In the genomic region with DNA sequence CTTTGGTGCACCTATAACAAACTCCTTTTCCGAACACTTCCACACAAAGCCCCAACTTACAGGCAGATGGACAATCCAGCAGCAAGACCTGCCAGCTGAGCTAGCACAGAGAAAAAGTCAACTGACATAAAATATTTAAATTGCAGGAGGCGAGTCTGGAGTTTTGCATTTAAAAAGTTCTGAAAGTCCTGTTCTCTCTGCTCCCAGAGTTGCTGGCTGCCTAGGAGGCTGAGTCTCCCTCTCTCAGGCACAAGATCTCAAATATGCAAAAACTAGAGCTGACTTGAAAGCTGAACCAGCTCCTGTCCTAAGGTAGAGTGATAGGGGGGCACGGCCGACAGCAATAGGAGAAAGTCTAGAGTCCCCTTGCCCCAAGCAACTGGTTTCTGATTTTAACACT, we compare ENCODE assay signal across 10 cellular contexts. TPM values are rescaled to one million over a fixed set of nuclear protein-coding genes. Genes with fewer than 3 reads are reported as not detected.
DNase-seq lines count a peak whose midpoint lies in the region; ATAC-seq and TF ChIP-seq lines count a peak whose summit lies in the region.
"Had no signal": no experiment of that assay in that cellular context is flagged by ENCODE, and none has a peak within 500 bp of the region (broad histone marks: within the 10 kb centered on the region; RNA-seq: fewer than 3 reads in every experiment).

No MANE protein-coding gene starts in this region.

- WGBS in esophagus squamous epithelium, 2 donors, result 54 to 56% methylated on average over 4 of the region's 4 CpGs

- ATAC-seq in natural killer cell (no peak), upper lobe of right lung (no peak)

- no peaks in the 10 kb centered on the region for H3K36me3 ChIP-seq in breast epithelium
- H3K36me3 ChIP-seq in esophagus squamous epithelium, result no peaks in the 10 kb centered on the region
- H3K36me3 ChIP-seq in upper lobe of right lung, result no peaks in the 10 kb centered on the region

- H3K27ac ChIP-seq in breast epithelium (peak overlapping the region; percentile 42 to 73), esophagus squamous epithelium (peak overlapping the region; percentile 23 to 74 (median 64)), upper lobe of right lung (peak overlapping the region; percentile 67)

- CTCF ChIA-PET in MCF 10A (lab: Yijun Ruan, JAX), result interaction anchor here (1.0 kb wide), 1 partner anchor 10 kb away, joined by 3 read pairs; no protein-coding TSS in a partner anchor

- H3K27ac Mint-ChIP-seq in MCF 10A (ENCODE audit: low read depth, unreplicated experiment) (no peak overlapping the region), natural killer cell (peak overlapping the region; percentile 81 to 84)

- H3K9me3 ChIP-seq in breast epithelium (no peaks in the 10 kb centered on the region), esophagus squamous epithelium (no peaks in the 10 kb centered on the region), upper lobe of right lung (no peaks in the 10 kb centered on the region)

- H3K4me3 Mint-ChIP-seq in MCF 10A (ENCODE audit: unreplicated experiment), result no peak overlapping the region
- peak overlapping the region; percentile 72 for H3K4me3 Mint-ChIP-seq in natural killer cell

- H3K4me1 Mint-ChIP-seq in MCF 10A (ENCODE audit: insufficient read depth, unreplicated experiment), result no peaks in the 10 kb centered on the region
- peaks cover 73 to 76% of the 10 kb centered on the region in 2 donors for H3K4me1 Mint-ChIP-seq in natural killer cell

- H3K27me3 Mint-ChIP-seq in MCF 10A (ENCODE audit: insufficient read depth, unreplicated experiment) (peaks cover 51% of the 10 kb centered on the region), natural killer cell (ENCODE audit: low read depth in 2 of 2) (no peaks in the 10 kb centered on the region)

- TF ChIP-seq CTCF in breast epithelium (IDR thresholded peaks at IDR 0.05) (no peak), MCF 10A (IDR thresholded peaks at IDR 0.05; ENCODE audit: unreplicated experiment) (no peak), esophagus squamous epithelium (IDR thresholded peaks at IDR 0.05) (no peak), natural killer cell (IDR thresholded peaks at IDR 0.05) (no peak), upper lobe of right lung (IDR thresholded peaks at IDR 0.05) (no peak)

- TF ChIP-seq POLR2A in breast epithelium (IDR thresholded peaks at IDR 0.05) (no peak), esophagus squamous epithelium (IDR thresholded peaks at IDR 0.05) (no peak)

- peak overlapping the region; percentile 48 to 66 (median 53) for H3K4me3 ChIP-seq in breast epithelium
- H3K4me3 ChIP-seq in esophagus squamous epithelium, result peak overlapping the region; percentile 17 to 67 (median 40)
- peak overlapping the region; percentile 49 for H3K4me3 ChIP-seq in upper lobe of right lung

- POLR2A ChIA-PET in MCF 10A (lab: Yijun Ruan, JAX), result interaction anchor here (0.6 kb wide), 2 partner anchors 35 to 404 kb away, joined by 3 to 4 read pairs; no protein-coding TSS in a partner anchor

- H3K36me3 Mint-ChIP-seq in MCF 10A (ENCODE audit: insufficient read depth, unreplicated experiment), result no peaks in the 10 kb centered on the region
- H3K36me3 Mint-ChIP-seq in natural killer cell, result no peaks in the 10 kb centered on the region

- H3K4me1 ChIP-seq in breast epithelium (no peaks in the 10 kb centered on the region), esophagus squamous epithelium (peaks cover 0 to 12% (median 0%) of the 10 kb centered on the region in 3 donors), upper lobe of right lung (peaks cover 4% of the 10 kb centered on the region)

- H3K9me3 Mint-ChIP-seq in MCF 10A (ENCODE audit: unreplicated experiment), result no peaks in the 10 kb centered on the region
- H3K9me3 Mint-ChIP-seq in natural killer cell, result no peaks in the 10 kb centered on the region

- intact Hi-C loops in breast epithelium (cut with DNase I; ENCODE audit: low total_unique reads), result loop anchor here (10.0 kb wide), 1 partner anchor 687 kb away; no protein-coding TSS in a partner anchor
- intact Hi-C loops in MCF 10A (cut with micrococcal nuclease), result no loop called here
- intact Hi-C loops in esophagus squamous epithelium (cut with DNase I), result no loop called here
- intact Hi-C loops in natural killer cell (cut with micrococcal nuclease), result no loop called here
- intact Hi-C loops in upper lobe of right lung (cut with DNase I), result no loop called here

- BruUV-seq in MCF 10A (replicated peaks; lab: Mats Ljungman, UMichigan), result no TSS peak

- DNase-seq in breast epithelium (ENCODE audit: low spot score in 2 of 2) (no peak), MCF 10A (ENCODE audit: unreplicated experiment) (no peak), esophagus squamous epithelium (lab: John Stamatoyannopoulos, UW) (no peak), natural killer cell (no peak), upper lobe of right lung (no peak), ureter (ENCODE audit: low spot score) (no peak), HuH-7.5 (ENCODE audit: low spot score) (no peak), globus pallidus (ENCODE audit: low spot score) (no peak)
- DNase-seq: 8988T, NCI-H1105 had no signal

- no peaks in the 10 kb centered on the region for H3K27me3 ChIP-seq in breast epithelium
- H3K27me3 ChIP-seq in esophagus squamous epithelium, result no peaks in the 10 kb centered on the region
- no peaks in the 10 kb centered on the region for H3K27me3 ChIP-seq in upper lobe of right lung

RNA-seq across cellular contexts. Expression of a gene that starts 1.1 kb away (rescaled TPM):
- total RNA-seq in breast epithelium, result 10 to 100 TPM; 34.5 to 68.8 (median 36.5) TPM
- total RNA-seq in MCF 10A (2022), result not detected in 2 replicates
- total RNA-seq in esophagus squamous epithelium, result 10 to 100 TPM in 1 of 4 donors, 1 to 10 TPM in 3; 3.0 to 16.0 (median 5.9) TPM
- total RNA-seq in natural killer cell, result 10 to 100 TPM in 2 of 3 donors, 1 to 10 TPM in 1; 8.2 to 14.2 (median 13.6) TPM
- 139 TPM for total RNA-seq in upper lobe of right lung
- 63.3 TPM for total RNA-seq in ureter
